12 cellular contexts compared by ENCODE assay signal in genomic region chr1:32349211-32349708, GRCh38. TPM values are rescaled to one million over a fixed set of nuclear protein-coding genes. Genes with fewer than 3 reads are reported as not detected.
A peak's percentile ranks its signal among the peaks of the same experiment; 100 is the strongest.
DNase-seq lines count a peak whose midpoint lies in the region; ATAC-seq and TF ChIP-seq lines count a peak whose summit lies in the region.
"Had no signal": no experiment of that assay in that cellular context is flagged by ENCODE, and none has a peak within 500 bp of the region (broad histone marks: within the 10 kb centered on the region; RNA-seq: fewer than 3 reads in every experiment).

No MANE protein-coding gene starts in this region.

- peaks cover 67% of the 10 kb centered on the region for H3K4me1 Mint-ChIP-seq in CD14-positive monocyte

- peak overlapping the region in 1 of 2 donors; percentile 76 for H3K4me3 Mint-ChIP-seq in CD14-positive monocyte
- H3K4me3 Mint-ChIP-seq: activated CD4-positive, alpha-beta T cell treated with anti-CD3 and anti-CD28 coated beads for 36 hours had no signal

- H3K4me1 ChIP-seq in lower lobe of right lung = peaks cover 57% of the 10 kb centered on the region

- H3K4me3 ChIP-seq in lower lobe of right lung = no peak overlapping the region

- intact Hi-C loops in CD14-positive monocyte (cut with micrococcal nuclease) (no loop called here), lower lobe of right lung (cut with DNase I) (no loop called here)

- H3K36me3 Mint-ChIP-seq in CD14-positive monocyte = peaks cover 8 to 24% of the 10 kb centered on the region in 2 donors
- H3K36me3 Mint-ChIP-seq: mesothelial cell of epicardium had no signal

- H3K27ac ChIP-seq in cingulate gyrus (ENCODE audit: low read depth, low read length) = peak overlapping the region; percentile 39
- peak overlapping the region; percentile 95 for H3K27ac ChIP-seq in lower lobe of right lung

- peak overlapping the region; percentile 55 to 85 (median 76) for H3K27ac Mint-ChIP-seq in CD14-positive monocyte
- H3K27ac Mint-ChIP-seq: activated CD4-positive, alpha-beta T cell treated with anti-CD3 and anti-CD28 coated beads for 36 hours; mesothelial cell of epicardium had no signal

- no peaks in the 10 kb centered on the region for H3K36me3 ChIP-seq in lower lobe of right lung

- no peak for TF ChIP-seq CTCF in CD14-positive monocyte (IDR thresholded peaks at IDR 0.05)
- TF ChIP-seq CTCF in lower lobe of right lung (IDR thresholded peaks at IDR 0.05) = no peak

- H3K27me3 ChIP-seq in lower lobe of right lung (ENCODE audit: low read depth) = no peaks in the 10 kb centered on the region

- peaks cover 2 to 8% (median 4%) of the 10 kb centered on the region in 7 donors for H3K9me3 Mint-ChIP-seq in CD14-positive monocyte
- H3K9me3 Mint-ChIP-seq: mesothelial cell of epicardium had no signal

- ATAC-seq in lower lobe of right lung = no peak
- ATAC-seq in GM19397 (IDR thresholded peaks at IDR 0.05; ENCODE audit: unreplicated experiment) = no peak
- ATAC-seq in GM21447 (IDR thresholded peaks at IDR 0.05; ENCODE audit: unreplicated experiment) = no peak
- ATAC-seq: activated CD4-positive, alpha-beta T cell treated with anti-CD3 and anti-CD28 coated beads for 36 hours had no signal

- no peaks in the 10 kb centered on the region for H3K9me3 ChIP-seq in lower lobe of right lung

- DNase-seq in CD14-positive monocyte (ENCODE audit: low spot score) (no peak), M059J (ENCODE audit: low read depth) (peak; percentile 84), lower lobe of right lung (peak; percentile 70), NCI-H510A treated with DMSO at 0.1 percent for 48 hours (lab: John Stamatoyannopoulos, UW) (no peak), dedifferentiated amniotic fluid mesenchymal stem cell (ENCODE audit: extremely low spot score) (no peak)
- DNase-seq: DMS53, NCI-H2227 treated with DMSO at 0.1 percent for 48 hours had no signal

- peaks cover 40 to 46% (median 42%) of the 10 kb centered on the region in 3 donors for H3K27me3 Mint-ChIP-seq in CD14-positive monocyte (ENCODE audit: low read depth in 3 of 3)
- H3K27me3 Mint-ChIP-seq: activated CD4-positive, alpha-beta T cell treated with anti-CD3 and anti-CD28 coated beads for 36 hours had no signal

RNA-seq across cellular contexts. Expression of gene FAM229A, which starts 13.0 kb away (rescaled TPM):
- polyA plus RNA-seq in CD14-positive monocyte = not detected
- 0.42 and 1.2 TPM in 2 replicates for total RNA-seq in M059J (2014; rRNA removed; shearing (Covaris generic))
- 9.7 TPM for total RNA-seq in lower lobe of right lung

RNA-seq across cellular contexts. Expression of gene TSSK3, which starts 13.1 kb away (rescaled TPM):
- 1 to 10 TPM in 1 of 2 donors, under 1 TPM in 1; 0.35 to 1.1 TPM for polyA plus RNA-seq in CD14-positive monocyte
- 0.07 TPM in 1 of 2 replicates, not detected in the other for total RNA-seq in M059J (2014; rRNA removed; shearing (Covaris generic))
- total RNA-seq in lower lobe of right lung = 2.1 TPM

RNA-seq across cellular contexts. Expression of gene MARCKSL1, which starts 13.2 kb away (rescaled TPM):
- 10 to 100 TPM; 13.9 to 40.3 TPM for polyA plus RNA-seq in CD14-positive monocyte
- total RNA-seq in M059J (2014; rRNA removed; shearing (Covaris generic)) = 73.3 and 110 TPM in 2 replicates
- total RNA-seq in lower lobe of right lung = 34.7 TPM

RNA-seq across cellular contexts. Expression of gene BSDC1, which starts 45.0 kb away (rescaled TPM):
- 10 to 100 TPM; 19.0 to 23.7 TPM for polyA plus RNA-seq in CD14-positive monocyte
- 86.0 and 91.7 TPM in 2 replicates for total RNA-seq in M059J (2014; rRNA removed; shearing (Covaris generic))
- total RNA-seq in lower lobe of right lung = 63.2 TPM

RNA-seq across cellular contexts. Expression of gene HDAC1, which starts 57.4 kb away (rescaled TPM):
- polyA plus RNA-seq in CD14-positive monocyte = 10 to 100 TPM; 73.8 to 88.7 TPM
- total RNA-seq in M059J (2014; rRNA removed; shearing (Covaris generic)) = 158 and 171 TPM in 2 replicates
- total RNA-seq in lower lobe of right lung = 68.9 TPM

Comparison
In these comparisons a context has a peak if more than half of its experiments do, and no peak if none do; other contexts are left out.
1. DNase-seq: peak in M059J (single experiment) and lower lobe of right lung (single experiment); none in CD14-positive monocyte (single experiment), NCI-H510A treated with DMSO at 0.1 percent for 48 hours (single experiment) and dedifferentiated amniotic fluid mesenchymal stem cell (single experiment).